8 cellular contexts compared by ENCODE assay signal in the genomic region with DNA sequence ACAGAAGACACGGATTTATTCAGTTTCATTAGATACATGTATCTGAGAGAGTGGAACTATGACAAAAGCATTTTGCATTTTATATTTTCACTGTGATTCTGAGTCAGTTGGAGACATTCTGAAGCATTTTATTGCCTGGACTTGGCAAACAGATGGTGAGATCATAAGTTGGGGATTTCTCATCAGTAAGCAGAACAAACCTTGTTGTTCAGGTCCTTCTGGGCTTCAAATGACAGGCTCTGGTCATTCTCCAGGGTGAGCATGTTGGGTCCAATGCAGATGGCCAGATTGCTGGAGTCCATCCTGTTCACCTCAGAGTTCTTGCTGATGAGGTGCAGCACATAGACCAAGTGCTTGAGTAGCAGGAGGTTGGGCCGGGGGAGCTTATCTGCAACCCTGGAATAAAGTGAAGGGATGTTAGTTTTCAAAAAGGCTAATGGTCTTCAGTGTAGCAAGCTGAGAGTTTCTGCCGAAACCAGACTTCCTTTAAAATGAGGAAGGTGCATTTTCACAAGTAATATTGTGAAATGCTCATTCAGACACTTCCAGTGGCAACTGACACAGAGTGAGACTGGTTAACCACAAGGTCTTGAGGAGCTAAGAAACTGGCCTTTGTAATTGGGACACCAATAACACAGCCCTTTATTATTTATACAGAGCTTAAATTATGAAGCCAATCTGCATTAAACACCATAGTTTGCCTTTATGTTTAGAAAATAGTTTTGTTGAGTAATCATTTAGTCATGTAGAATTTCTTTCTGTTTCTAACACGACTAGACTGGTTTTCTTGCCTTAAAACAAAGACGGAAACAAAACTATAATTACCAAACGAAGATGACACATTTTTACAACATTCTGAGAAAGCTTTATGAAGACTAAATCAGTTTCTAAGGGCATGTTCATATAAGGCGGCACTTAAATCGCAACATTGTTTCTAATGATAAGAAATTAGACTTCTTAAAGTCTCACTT. TPM values are rescaled to one million over a fixed set of nuclear protein-coding genes. Genes with fewer than 3 reads are reported as not detected.
DNase-seq lines count a peak whose midpoint lies in the region; ATAC-seq lines count a peak whose summit lies in the region.

No MANE protein-coding gene starts in this region.

- H3K4me1 ChIP-seq in duodenal mucosa (ENCODE audit: control insufficient read depth in 1 of 2, insufficient read depth in 2 of 2, low read length in 2 of 2) (peaks cover 11 to 22% of the 10 kb centered on the region in 2 donors), skeletal muscle satellite cell (ENCODE audit: control insufficient read depth, insufficient read depth, low read length) (peaks cover 11% of the 10 kb centered on the region)

- no peaks in the 10 kb centered on the region for H3K9me3 Mint-ChIP-seq in activated T-cell treated with anti-CD3 and anti-CD28 coated beads, Interleukin-2, amount 50 U/mL, for 4 hours

- H3K9me3 ChIP-seq in duodenal mucosa (ENCODE audit: control insufficient read depth in 1 of 2, low read length in 2 of 2) (no peaks in the 10 kb centered on the region), skeletal muscle satellite cell (replicated peaks; ENCODE audit: low read length) (no peaks in the 10 kb centered on the region)

- H3K27ac ChIP-seq in duodenal mucosa (ENCODE audit: low read depth, low read length) = peak overlapping the region; percentile 26

- peak overlapping the region in 1 of 2 donors; percentile 9 for H3K9ac ChIP-seq in duodenal mucosa (ENCODE audit: low read depth in 1 of 2, low read length in 2 of 2)
- no peak overlapping the region for H3K9ac ChIP-seq in skeletal muscle satellite cell (ENCODE audit: low read depth, low read length)

- H3K4me3 Mint-ChIP-seq in activated T-cell treated with anti-CD3 and anti-CD28 coated beads, Interleukin-2, amount 50 U/mL, for 4 hours = peak overlapping the region; percentile 99

- no peak for DNase-seq in activated T-cell treated with anti-CD3 and anti-CD28 coated beads, Interleukin-2, amount 50 U/mL, for 4 hours
- DNase-seq in activated T-cell treated with anti-CD3 and anti-CD28 coated beads, Interleukin-2, amount 50 U/mL, for 48 hours = no peak
- DNase-seq in NOMO-1 treated with DMSO at 0.1 percent for 48 hours (lab: John Stamatoyannopoulos, UW; ENCODE audit: unreplicated experiment) (peak; percentile 97), ecto neural progenitor cell (ENCODE audit: low spot score) (no peak), RKO (ENCODE audit: low spot score) (no peak)

- H3K36me3 ChIP-seq in duodenal mucosa (ENCODE audit: control insufficient read depth in 1 of 2, insufficient read depth in 2 of 2, low read length in 2 of 2) (peaks cover 7 to 21% of the 10 kb centered on the region in 2 donors), skeletal muscle satellite cell (ENCODE audit: insufficient read depth, low read length) (no peaks in the 10 kb centered on the region)

- H3K36me3 Mint-ChIP-seq in activated T-cell treated with anti-CD3 and anti-CD28 coated beads, Interleukin-2, amount 50 U/mL, for 4 hours (ENCODE audit: insufficient read depth) = peaks cover 84% of the 10 kb centered on the region

- H3K27me3 Mint-ChIP-seq in activated T-cell treated with anti-CD3 and anti-CD28 coated beads, Interleukin-2, amount 50 U/mL, for 4 hours (ENCODE audit: low read depth) = no peaks in the 10 kb centered on the region

- H3K27me3 ChIP-seq in duodenal mucosa (ENCODE audit: control insufficient read depth in 1 of 2, insufficient read depth in 2 of 2, low read length in 2 of 2) (no peaks in the 10 kb centered on the region), skeletal muscle satellite cell (ENCODE audit: control insufficient read depth, insufficient read depth, low read length) (peaks cover 7% of the 10 kb centered on the region)

- peak; percentile 45 to 53 for ATAC-seq in activated T-cell treated with anti-CD3 and anti-CD28 coated beads, Interleukin-2, amount 50 U/mL, for 4 hours
- peak; percentile 83 for ATAC-seq in HG02798 (IDR thresholded peaks at IDR 0.05; ENCODE audit: poor library complexity, unreplicated experiment)

- H3K4me2 ChIP-seq in skeletal muscle satellite cell (ENCODE audit: low read length) = peak overlapping the region; percentile 11

- H3K4me3 ChIP-seq in duodenal mucosa (ENCODE audit: low read depth in 1 of 2, low read length in 2 of 2) = peak overlapping the region in 1 of 2 donors; percentile 17
- no peak overlapping the region for H3K4me3 ChIP-seq in skeletal muscle satellite cell (ENCODE audit: low read length)

- H3K4me1 Mint-ChIP-seq in activated T-cell treated with anti-CD3 and anti-CD28 coated beads, Interleukin-2, amount 50 U/mL, for 4 hours (ENCODE audit: low read depth) = peaks cover 70% of the 10 kb centered on the region

RNA-seq across cellular contexts. Expression of a gene that starts 5.6 kb away (rescaled TPM):
- total RNA-seq in activated T-cell treated with anti-CD3 and anti-CD28 coated beads, Interleukin-2, amount 50 U/mL, for 4 hours = 100 to 1,000 TPM; 120 to 132 (median 130) TPM
- not detected in 2 replicates for total RNA-seq in skeletal muscle satellite cell (2012; rRNA removed)

RNA-seq across cellular contexts. Expression of a gene that starts 39.2 kb away (rescaled TPM):
- 1 to 10 TPM; 1.6 to 2.1 (median 1.7) TPM for total RNA-seq in activated T-cell treated with anti-CD3 and anti-CD28 coated beads, Interleukin-2, amount 50 U/mL, for 4 hours
- 3.7 and 4.3 TPM in 2 replicates for total RNA-seq in skeletal muscle satellite cell (2012; rRNA removed)
